Comparison of ENCODE assay signal across 1 cellular context in the genomic region with DNA sequence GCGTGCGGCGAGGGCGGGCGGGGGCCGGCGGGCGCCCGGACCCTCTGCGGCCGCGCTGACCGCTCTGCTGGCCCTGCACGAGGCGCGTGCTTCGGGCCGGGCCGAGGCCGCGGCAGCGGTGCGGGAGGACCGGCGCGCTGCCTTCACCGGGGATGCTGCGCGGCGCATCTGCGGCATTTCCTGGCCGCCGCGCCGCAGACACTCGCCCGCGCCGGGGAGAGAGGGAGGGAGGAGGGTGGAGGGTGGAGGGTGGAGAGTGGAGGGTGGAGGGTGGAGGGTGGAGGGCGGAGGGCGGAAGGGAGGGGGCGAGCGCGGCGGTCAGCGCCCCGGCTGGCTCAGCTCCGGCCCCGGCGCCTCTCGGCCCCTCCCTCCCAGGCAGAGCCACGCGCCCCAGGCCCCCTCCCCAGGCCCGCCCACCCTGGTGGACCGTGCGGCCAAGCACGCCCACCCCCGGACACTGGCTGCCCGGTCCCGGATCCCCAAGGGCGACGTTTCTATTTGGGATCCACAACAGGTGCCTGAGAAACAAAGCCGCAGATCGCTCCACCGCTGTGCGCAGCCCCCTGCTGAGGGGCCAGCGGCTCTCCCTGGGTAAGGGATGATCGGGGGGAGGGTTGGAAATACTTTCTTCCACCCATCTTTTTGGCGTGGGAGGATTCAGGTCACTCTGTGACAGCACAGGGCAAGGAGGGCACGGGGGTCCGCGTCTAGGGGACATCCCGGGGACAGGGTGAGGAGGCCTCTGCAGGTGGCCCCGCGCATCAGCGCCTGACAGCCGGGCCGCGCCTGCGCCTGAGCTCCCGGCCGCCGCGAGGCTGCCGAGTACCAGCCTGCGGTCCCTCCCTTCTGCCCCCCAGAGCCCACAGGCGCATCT.
A peak's percentile ranks its signal among the peaks of the same experiment; 100 is the strongest.
TF ChIP-seq lines count a peak whose summit lies in the region.

No MANE protein-coding gene starts in this region.

TF ChIP-seq in GM23338, 12 proteins besides CTCF, POLR2A, EP300 and RAD21 (continued from another document):
- TF ChIP-seq, protein P1, sequence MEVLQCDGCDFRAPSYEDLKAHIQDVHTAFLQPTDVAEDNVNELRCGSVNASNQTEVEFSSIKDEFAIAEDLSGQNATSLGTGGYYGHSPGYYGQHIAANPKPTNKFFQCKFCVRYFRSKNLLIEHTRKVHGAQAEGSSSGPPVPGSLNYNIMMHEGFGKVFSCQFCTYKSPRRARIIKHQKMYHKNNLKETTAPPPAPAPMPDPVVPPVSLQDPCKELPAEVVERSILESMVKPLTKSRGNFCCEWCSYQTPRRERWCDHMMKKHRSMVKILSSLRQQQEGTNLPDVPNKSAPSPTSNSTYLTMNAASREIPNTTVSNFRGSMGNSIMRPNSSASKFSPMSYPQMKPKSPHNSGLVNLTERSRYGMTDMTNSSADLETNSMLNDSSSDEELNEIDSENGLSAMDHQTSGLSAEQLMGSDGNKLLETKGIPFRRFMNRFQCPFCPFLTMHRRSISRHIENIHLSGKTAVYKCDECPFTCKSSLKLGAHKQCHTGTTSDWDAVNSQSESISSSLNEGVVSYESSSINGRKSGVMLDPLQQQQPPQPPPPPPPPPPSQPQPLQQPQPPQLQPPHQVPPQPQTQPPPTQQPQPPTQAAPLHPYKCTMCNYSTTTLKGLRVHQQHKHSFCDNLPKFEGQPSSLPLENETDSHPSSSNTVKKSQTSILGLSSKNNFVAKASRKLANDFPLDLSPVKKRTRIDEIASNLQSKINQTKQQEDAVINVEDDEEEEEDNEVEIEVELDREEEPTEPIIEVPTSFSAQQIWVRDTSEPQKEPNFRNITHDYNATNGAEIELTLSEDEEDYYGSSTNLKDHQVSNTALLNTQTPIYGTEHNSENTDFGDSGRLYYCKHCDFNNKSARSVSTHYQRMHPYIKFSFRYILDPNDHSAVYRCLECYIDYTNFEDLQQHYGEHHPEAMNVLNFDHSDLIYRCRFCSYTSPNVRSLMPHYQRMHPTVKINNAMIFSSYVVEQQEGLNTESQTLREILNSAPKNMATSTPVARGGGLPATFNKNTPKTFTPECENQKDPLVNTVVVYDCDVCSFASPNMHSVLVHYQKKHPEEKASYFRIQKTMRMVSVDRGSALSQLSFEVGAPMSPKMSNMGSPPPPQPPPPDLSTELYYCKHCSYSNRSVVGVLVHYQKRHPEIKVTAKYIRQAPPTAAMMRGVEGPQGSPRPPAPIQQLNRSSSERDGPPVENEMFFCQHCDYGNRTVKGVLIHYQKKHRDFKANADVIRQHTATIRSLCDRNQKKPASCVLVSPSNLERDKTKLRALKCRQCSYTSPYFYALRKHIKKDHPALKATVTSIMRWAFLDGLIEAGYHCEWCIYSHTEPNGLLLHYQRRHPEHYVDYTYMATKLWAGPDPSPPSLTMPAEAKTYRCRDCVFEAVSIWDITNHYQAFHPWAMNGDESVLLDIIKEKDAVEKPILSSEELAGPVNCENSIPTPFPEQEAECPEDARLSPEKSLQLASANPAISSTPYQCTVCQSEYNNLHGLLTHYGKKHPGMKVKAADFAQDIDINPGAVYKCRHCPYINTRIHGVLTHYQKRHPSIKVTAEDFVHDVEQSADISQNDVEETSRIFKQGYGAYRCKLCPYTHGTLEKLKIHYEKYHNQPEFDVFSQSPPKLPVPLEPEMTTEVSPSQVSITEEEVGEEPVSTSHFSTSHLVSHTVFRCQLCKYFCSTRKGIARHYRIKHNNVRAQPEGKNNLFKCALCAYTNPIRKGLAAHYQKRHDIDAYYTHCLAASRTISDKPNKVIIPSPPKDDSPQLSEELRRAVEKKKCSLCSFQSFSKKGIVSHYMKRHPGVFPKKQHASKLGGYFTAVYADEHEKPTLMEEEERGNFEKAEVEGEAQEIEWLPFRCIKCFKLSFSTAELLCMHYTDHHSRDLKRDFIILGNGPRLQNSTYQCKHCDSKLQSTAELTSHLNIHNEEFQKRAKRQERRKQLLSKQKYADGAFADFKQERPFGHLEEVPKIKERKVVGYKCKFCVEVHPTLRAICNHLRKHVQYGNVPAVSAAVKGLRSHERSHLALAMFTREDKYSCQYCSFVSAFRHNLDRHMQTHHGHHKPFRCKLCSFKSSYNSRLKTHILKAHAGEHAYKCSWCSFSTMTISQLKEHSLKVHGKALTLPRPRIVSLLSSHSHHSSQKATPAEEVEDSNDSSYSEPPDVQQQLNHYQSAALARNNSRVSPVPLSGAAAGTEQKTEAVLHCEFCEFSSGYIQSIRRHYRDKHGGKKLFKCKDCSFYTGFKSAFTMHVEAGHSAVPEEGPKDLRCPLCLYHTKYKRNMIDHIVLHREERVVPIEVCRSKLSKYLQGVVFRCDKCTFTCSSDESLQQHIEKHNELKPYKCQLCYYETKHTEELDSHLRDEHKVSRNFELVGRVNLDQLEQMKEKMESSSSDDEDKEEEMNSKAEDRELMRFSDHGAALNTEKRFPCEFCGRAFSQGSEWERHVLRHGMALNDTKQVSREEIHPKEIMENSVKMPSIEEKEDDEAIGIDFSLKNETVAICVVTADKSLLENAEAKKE (CRISPR knock-in tag; IDR thresholded peaks at IDR 0.05): 0 out of 2 replicates have a peak, but pooled peaks have one; percentile 7
- TF ChIP-seq, protein P2, sequence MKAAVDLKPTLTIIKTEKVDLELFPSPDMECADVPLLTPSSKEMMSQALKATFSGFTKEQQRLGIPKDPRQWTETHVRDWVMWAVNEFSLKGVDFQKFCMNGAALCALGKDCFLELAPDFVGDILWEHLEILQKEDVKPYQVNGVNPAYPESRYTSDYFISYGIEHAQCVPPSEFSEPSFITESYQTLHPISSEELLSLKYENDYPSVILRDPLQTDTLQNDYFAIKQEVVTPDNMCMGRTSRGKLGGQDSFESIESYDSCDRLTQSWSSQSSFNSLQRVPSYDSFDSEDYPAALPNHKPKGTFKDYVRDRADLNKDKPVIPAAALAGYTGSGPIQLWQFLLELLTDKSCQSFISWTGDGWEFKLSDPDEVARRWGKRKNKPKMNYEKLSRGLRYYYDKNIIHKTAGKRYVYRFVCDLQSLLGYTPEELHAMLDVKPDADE (IDR thresholded peaks at IDR 0.05): no peak
